ENCODE assay signal across 8 cellular contexts in the genomic region with DNA sequence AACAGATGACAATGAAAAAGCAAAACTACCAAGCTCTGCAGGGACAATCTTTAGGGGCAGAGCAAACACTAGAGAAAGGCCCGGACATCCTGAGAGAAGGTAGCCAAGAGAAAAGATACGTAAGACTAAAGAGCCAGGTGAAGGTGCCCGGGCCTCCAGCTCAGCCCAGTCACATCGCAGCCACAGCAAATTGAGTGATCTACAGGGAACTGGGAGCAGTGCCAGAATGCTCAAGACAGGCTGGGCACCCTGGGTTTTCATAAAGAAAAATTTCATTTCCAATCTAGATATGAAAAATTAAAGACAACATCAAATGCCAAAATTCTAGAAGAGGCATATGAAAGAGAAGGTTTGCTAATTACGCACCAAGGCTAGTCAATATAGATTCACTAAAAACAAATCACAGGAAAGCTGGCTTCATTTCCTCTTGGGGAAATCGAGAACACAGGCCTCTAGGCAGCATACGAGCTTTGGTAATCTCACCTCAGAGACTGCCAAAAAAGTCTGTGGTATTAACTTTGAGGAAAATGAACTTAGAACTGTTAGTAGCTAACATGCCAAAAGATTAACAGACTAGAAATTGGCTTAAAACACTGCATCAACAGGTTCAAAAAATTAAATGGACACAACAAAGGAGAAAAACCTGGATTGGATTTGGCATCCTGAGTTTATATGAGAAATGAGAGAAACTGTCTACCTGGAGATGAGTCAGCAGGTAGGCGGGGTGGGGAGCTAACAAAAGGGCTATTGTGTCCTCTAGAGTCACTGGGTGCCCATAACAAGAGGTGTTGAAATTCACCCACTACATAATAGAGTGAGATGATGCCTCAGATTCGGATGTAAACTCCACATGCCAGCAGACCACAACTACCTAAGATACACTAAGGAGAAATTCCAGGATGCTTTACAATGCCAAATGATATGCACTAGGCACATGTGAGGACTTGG. TPM values are rescaled to one million over a fixed set of nuclear protein-coding genes. Genes with fewer than 3 reads are reported as not detected.
DNase-seq lines count a peak whose midpoint lies in the region; ATAC-seq and TF ChIP-seq lines count a peak whose summit lies in the region.

No MANE protein-coding gene starts in this region.

- H3K27ac ChIP-seq in SJSA1 (peak overlapping the region; percentile 22), testis (peak overlapping the region in 1 of 2 donors; percentile 50)

- H3K9me3 ChIP-seq in SJSA1 (replicated peaks) (no peaks in the 10 kb centered on the region), iPS-15b (ENCODE audit: control insufficient read depth, insufficient read depth, low read length) (no peaks in the 10 kb centered on the region), testis (no peaks in the 10 kb centered on the region)

- H3K36me3 ChIP-seq in SJSA1 (peaks cover 89% of the 10 kb centered on the region), iPS-15b (ENCODE audit: control insufficient read depth, insufficient read depth, low read length) (no peaks in the 10 kb centered on the region), testis (ENCODE audit: low read depth, missing control alignments) (no peaks in the 10 kb centered on the region)

- CTCF ChIA-PET in activated CD8-positive, alpha-beta memory T cell treated with anti-CD3 and anti-CD28 coated beads, Interleukin-2, amount 10 ng/mL, durations not matched to agents 7 days and 5 days (lab: Charles Lee), result interaction anchor here (1.4 kb wide), 1 partner anchor 12 kb away, joined by 4 read pairs; no protein-coding TSS in a partner anchor

- H3K36me3 Mint-ChIP-seq in activated CD8-positive, alpha-beta memory T cell treated with anti-CD3 and anti-CD28 coated beads, Interleukin-2, amount 10 ng/mL, durations not matched to agents 7 days and 5 days, result peaks cover 50% of the 10 kb centered on the region

- in situ Hi-C loops in GM13976 (cut with MboI; ENCODE audit: low sequenced_read_pairs, unreplicated experiment), result loop anchor here (25.0 kb wide), 1 partner anchor 304 kb away; no protein-coding TSS in a partner anchor

- TF ChIP-seq POLR2A in testis (IDR thresholded peaks at IDR 0.05), result no peak

- no peaks in the 10 kb centered on the region for H3K9me3 Mint-ChIP-seq in activated CD8-positive, alpha-beta memory T cell treated with anti-CD3 and anti-CD28 coated beads, Interleukin-2, amount 10 ng/mL, durations not matched to agents 7 days and 5 days (ENCODE audit: low read depth)

- H3K4me3 ChIP-seq in SJSA1 (no peak overlapping the region), iPS-15b (ENCODE audit: low read depth, low read length) (peak overlapping the region; percentile 16), testis (no peak overlapping the region)

- peak overlapping the region; percentile 42 for H3K9ac ChIP-seq in iPS-15b (ENCODE audit: low read depth, low read length)

- H3K27me3 Mint-ChIP-seq in activated CD8-positive, alpha-beta memory T cell treated with anti-CD3 and anti-CD28 coated beads, Interleukin-2, amount 10 ng/mL, durations not matched to agents 7 days and 5 days, result no peaks in the 10 kb centered on the region

- no peak for DNase-seq in activated CD8-positive, alpha-beta memory T cell treated with anti-CD3 and anti-CD28 coated beads, Interleukin-2, amount 10 ng/mL, durations not matched to agents 7 days and 5 days
- no peak for DNase-seq in activated CD8-positive, alpha-beta memory T cell treated with anti-CD3 and anti-CD28 coated beads for 24 hours
- peak; percentile 72 to 75 for DNase-seq in SJSA1 (ENCODE audit: low read depth in 1 of 2, low spot score in 2 of 2)
- DNase-seq in testis, result peak; percentile 67
- DNase-seq in GM13976 (ENCODE audit: low spot score), result no peak
- DNase-seq in head of caudate nucleus, result no peak

- no peak overlapping the region for H3K4me3 Mint-ChIP-seq in activated CD8-positive, alpha-beta memory T cell treated with anti-CD3 and anti-CD28 coated beads, Interleukin-2, amount 10 ng/mL, durations not matched to agents 7 days and 5 days

- intact Hi-C loops in testis (cut with DNase I; ENCODE audit: low total_unique reads), result no loop called here
- intact Hi-C loops in head of caudate nucleus (cut with DNase I), result no loop called here

- ATAC-seq in activated CD8-positive, alpha-beta memory T cell treated with anti-CD3 and anti-CD28 coated beads, Interleukin-2, amount 10 ng/mL, durations not matched to agents 7 days and 5 days, result no peak
- no peak for ATAC-seq in GM18861 (IDR thresholded peaks at IDR 0.05; ENCODE audit: unreplicated experiment)

- WGBS in testis, 2 donors, result 45 to 54% methylated on average over 9 of the region's 9 CpGs

- H3K4me1 Mint-ChIP-seq in activated CD8-positive, alpha-beta memory T cell treated with anti-CD3 and anti-CD28 coated beads, Interleukin-2, amount 10 ng/mL, durations not matched to agents 7 days and 5 days, result peaks cover 66% of the 10 kb centered on the region

- H3K27ac Mint-ChIP-seq in activated CD8-positive, alpha-beta memory T cell treated with anti-CD3 and anti-CD28 coated beads, Interleukin-2, amount 10 ng/mL, durations not matched to agents 7 days and 5 days, result peak overlapping the region; percentile 31

- peaks cover 55% of the 10 kb centered on the region for H3K4me1 ChIP-seq in SJSA1 (replicated peaks)
- H3K4me1 ChIP-seq in iPS-15b (ENCODE audit: control insufficient read depth, insufficient read depth, low read length), result peaks cover 48% of the 10 kb centered on the region
- H3K4me1 ChIP-seq in testis, result peaks cover 30% of the 10 kb centered on the region

- TF ChIP-seq CTCF in testis (IDR thresholded peaks at IDR 0.05) (no peak), GM13976 (IDR thresholded peaks at IDR 0.05; ENCODE audit: borderline replicate concordance, control extremely low read depth, extremely low read depth, insufficient read depth, missing control alignments) (no peak)

- H3K27me3 ChIP-seq in SJSA1 (replicated peaks), result no peaks in the 10 kb centered on the region
- H3K27me3 ChIP-seq in iPS-15b (ENCODE audit: control insufficient read depth, insufficient read depth, low read length), result no peaks in the 10 kb centered on the region
- no peaks in the 10 kb centered on the region for H3K27me3 ChIP-seq in testis

RNA-seq across cellular contexts. Expression of a gene that starts 6.6 kb away (rescaled TPM):
- total RNA-seq in activated CD8-positive, alpha-beta memory T cell treated with anti-CD3 and anti-CD28 coated beads, Interleukin-2, amount 10 ng/mL, durations not matched to agents 7 days and 5 days, result 100 to 1,000 TPM; 120 to 143 TPM
- total RNA-seq in SJSA1 (2014; rRNA removed; shearing (Covaris generic)), result 208 and 225 TPM in 2 replicates
- 100 to 1,000 TPM; 132 to 180 TPM for total RNA-seq in testis
- polyA plus RNA-seq in testis (ENCODE audit: insufficient read depth, low read depth, low replicate concordance), result 65.2 TPM

Comparison
In these comparisons a context has a peak if more than half of its experiments do, and no peak if none do; other contexts are left out.
1. DNase-seq: peak in SJSA1 (2 of 2) and testis (single experiment); none in activated CD8-positive, alpha-beta memory T cell treated with anti-CD3 and anti-CD28 coated beads, Interleukin-2, amount 10 ng/mL, durations not matched to agents 7 days and 5 days (single experiment), activated CD8-positive, alpha-beta memory T cell treated with anti-CD3 and anti-CD28 coated beads for 24 hours (single experiment), GM13976 (single experiment) and head of caudate nucleus (0 of 42).